ENCODE assay signal across 8 cellular contexts in genomic region chr12:75479963-75480461, GRCh38. TPM values are rescaled to one million over a fixed set of nuclear protein-coding genes. Genes with fewer than 3 reads are reported as not detected.
DNase-seq lines count a peak whose midpoint lies in the region; ATAC-seq and TF ChIP-seq lines count a peak whose summit lies in the region.

No MANE protein-coding gene starts in this region.

- peak overlapping the region; percentile 98 for H3K4me3 Mint-ChIP-seq in CD8-positive, alpha-beta T cell
- H3K4me3 Mint-ChIP-seq in naive B cell, result peak overlapping the region; percentile 95 to 99 (median 99)

- peaks cover 21% of the 10 kb centered on the region for H3K36me3 Mint-ChIP-seq in CD8-positive, alpha-beta T cell
- peaks cover 15 to 28% of the 10 kb centered on the region in 2 donors for H3K36me3 Mint-ChIP-seq in naive B cell

- CTCF ChIA-PET in CD8-positive, alpha-beta T cell (lab: Charles Lee), result interaction anchor here (0.8 to 2.7 kb wide), 8 partner anchors 11 to 148 kb away, joined by 3 to 10 read pairs (median 4); partner anchors contain the start of genes GLIPR1L1 and GLIPR1L2

- peak; percentile 27 for ATAC-seq in CD8-positive, alpha-beta T cell
- ATAC-seq in GM21390 (IDR thresholded peaks at IDR 0.05; ENCODE audit: unreplicated experiment) (peak; percentile 37), naive B cell (ENCODE audit: low read depth in 2 of 2) (peak; percentile 28 to 29)

- peaks cover 57% of the 10 kb centered on the region for H3K4me1 ChIP-seq in CD8-positive, alpha-beta T cell (ENCODE audit: insufficient read depth, low read length)
- H3K4me1 ChIP-seq in KMS-11 (ENCODE audit: low read depth, poor library complexity, severe bottlenecking), result no peaks in the 10 kb centered on the region

- no peaks in the 10 kb centered on the region for H3K79me2 ChIP-seq in KMS-11 (ENCODE audit: insufficient read depth, low read depth)

- POLR2A ChIA-PET in CD8-positive, alpha-beta T cell (lab: Charles Lee), result interaction anchor here (0.7 to 4.0 kb wide), 9 partner anchors 11 to 1285 kb away, joined by 3 to 26 read pairs (median 4); partner anchors contain the start of genes GLIPR1L2, KRR1 and NAP1L1

- H3K9me3 Mint-ChIP-seq in CD8-positive, alpha-beta T cell, result no peaks in the 10 kb centered on the region
- no peaks in the 10 kb centered on the region for H3K9me3 Mint-ChIP-seq in naive B cell

- peak overlapping the region; percentile 98 for H3K27ac Mint-ChIP-seq in CD8-positive, alpha-beta T cell
- H3K27ac Mint-ChIP-seq in naive B cell, result peak overlapping the region; percentile 90 to 99 (median 98)

- H3K4me3 ChIP-seq in CD8-positive, alpha-beta T cell (ENCODE audit: low read depth, low read length), result peak overlapping the region; percentile 51
- no peak overlapping the region for H3K4me3 ChIP-seq in KMS-11 (IDR thresholded peaks at IDR 0.05; ENCODE audit: insufficient read depth, low read depth, low read length)

- peak overlapping the region; percentile 69 for H3K27ac ChIP-seq in CD8-positive, alpha-beta T cell (ENCODE audit: low read depth, low read length)
- H3K27ac ChIP-seq in KMS-11, result peak overlapping the region; percentile 26; the same call in 1 of the 2 replicates

- no peak overlapping the region for H2AFZ ChIP-seq in KMS-11 (ENCODE audit: low read depth)

- H3K9ac ChIP-seq in KMS-11, result peak overlapping the region; percentile 19; the same call in 1 of the 2 replicates

- H3K27me3 ChIP-seq in CD8-positive, alpha-beta T cell (ENCODE audit: insufficient read depth, low read length), result no peaks in the 10 kb centered on the region
- H3K27me3 ChIP-seq in KMS-11 (ENCODE audit: insufficient read depth, low read depth), result no peaks in the 10 kb centered on the region

- H3K27me3 Mint-ChIP-seq in CD8-positive, alpha-beta T cell (ENCODE audit: low read depth), result no peaks in the 10 kb centered on the region
- no peaks in the 10 kb centered on the region for H3K27me3 Mint-ChIP-seq in naive B cell

- TF ChIP-seq CTCF in CD8-positive, alpha-beta T cell (IDR thresholded peaks at IDR 0.05), result no peak
- no peak for TF ChIP-seq CTCF in KMS-11 (conservative IDR thresholded peaks at IDR 0.05; ENCODE audit: low read depth, low read length)

- intact Hi-C loops in CD8-positive, alpha-beta T cell (cut with DNase I, micrococcal nuclease), result loop anchor here (1.0 to 10.0 kb wide), 9 partner anchors 19 to 1285 kb away; partner anchors contain the start of genes GLIPR1L2 (in 2 of the 2), KRR1 (in 2 of the 2), ATXN7L3B (in 1 of the 2) and PHLDA1 (in 1 of the 2)

- peak overlapping the region; percentile 8; the same call in 1 of the 2 replicates for H3K4me2 ChIP-seq in KMS-11

- peaks cover 78% of the 10 kb centered on the region for H3K4me1 Mint-ChIP-seq in CD8-positive, alpha-beta T cell (ENCODE audit: low read depth)
- H3K4me1 Mint-ChIP-seq in naive B cell, result peaks cover 58 to 71% (median 68%) of the 10 kb centered on the region in 3 donors

- H4K20me1 ChIP-seq in KMS-11 (ENCODE audit: insufficient read depth), result no peaks in the 10 kb centered on the region

- H3K9me3 ChIP-seq in CD8-positive, alpha-beta T cell (ENCODE audit: low read length), result no peaks in the 10 kb centered on the region

- no peak for DNase-seq in CD8-positive, alpha-beta T cell
- peak; percentile 57 for DNase-seq in central memory CD4-positive, alpha-beta T cell
- DNase-seq in naive B cell (peak; percentile 18), COLO829 (ENCODE audit: low spot score) (no peak), NCI-H1092 treated with DMSO at 0.1 percent for 48 hours (lab: John Stamatoyannopoulos, UW) (no peak), cerebellar nuclear complex (lab: John Stamatoyannopoulos, UW) (no peak)

- no peaks in the 10 kb centered on the region for H3K36me3 ChIP-seq in CD8-positive, alpha-beta T cell (ENCODE audit: insufficient read depth, low read length)
- H3K36me3 ChIP-seq in KMS-11 (ENCODE audit: insufficient read depth), result no peaks in the 10 kb centered on the region

RNA-seq across cellular contexts. Expression of gene GLIPR1, which starts 0.5 kb away (rescaled TPM):
- 10 to 100 TPM; 20.8 to 23.1 TPM for total RNA-seq in CD8-positive, alpha-beta T cell
- 100 to 1,000 TPM; 238 to 289 (median 253) TPM for polyA plus RNA-seq in naive B cell (ENCODE audit: low read depth in 6 of 6)

RNA-seq across cellular contexts. Expression of gene KRR1, which starts 31.4 kb away (rescaled TPM):
- 100 to 1,000 TPM; 158 to 161 TPM for total RNA-seq in CD8-positive, alpha-beta T cell
- polyA plus RNA-seq in naive B cell (ENCODE audit: low read depth in 6 of 6), result 10 to 100 TPM; 56.1 to 81.7 (median 71.9) TPM

Comparison
In these comparisons a context has a peak if more than half of its experiments do, and no peak if none do; other contexts are left out.
1. DNase-seq: peak in central memory CD4-positive, alpha-beta T cell (single experiment) and naive B cell (single experiment); none in CD8-positive, alpha-beta T cell (0 of 7), COLO829 (single experiment), NCI-H1092 treated with DMSO at 0.1 percent for 48 hours (single experiment) and cerebellar nuclear complex (0 of 2).
2. Peak in every context shown above with its lines, with median percentiles within 50 percentile points of each other: ATAC-seq.